ENCODE assay signal across 8 cellular contexts in the genomic region with DNA sequence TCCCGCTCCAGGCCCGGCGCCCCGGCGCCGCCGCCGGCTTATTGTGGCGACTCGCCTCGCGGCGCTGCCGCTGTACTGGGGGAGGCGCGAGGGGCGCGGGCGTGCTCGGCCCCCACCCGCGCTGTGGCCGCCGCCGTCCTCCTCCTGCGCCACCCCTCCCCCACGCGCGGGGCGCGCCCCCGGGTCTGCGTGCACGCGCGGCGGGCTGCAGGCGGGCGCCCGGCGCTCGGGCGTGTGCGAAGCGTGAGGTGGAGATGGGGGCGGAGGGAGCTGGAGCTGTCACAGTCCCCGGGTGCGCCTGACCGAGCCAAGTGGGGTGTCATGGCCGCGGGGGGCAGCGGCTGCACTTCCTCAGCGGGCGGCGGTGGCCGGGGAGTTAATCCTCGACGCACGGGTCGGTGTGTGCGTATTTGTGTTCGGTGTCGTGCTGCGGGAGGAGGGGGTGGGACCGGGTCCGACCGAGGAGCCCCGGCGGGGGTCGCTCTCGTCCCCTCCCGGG. TPM values are rescaled to one million over a fixed set of nuclear protein-coding genes. Genes with fewer than 3 reads are reported as not detected.
DNase-seq lines count a peak whose midpoint lies in the region; ATAC-seq, FAIRE-seq and TF ChIP-seq lines count a peak whose summit lies in the region.

No MANE protein-coding gene starts in this region.

- H3K9ac ChIP-seq in keratinocyte (ENCODE audit: control insufficient read depth, extremely low read depth, insufficient read depth, low read length): peak overlapping the region; percentile 80

- no peaks in the 10 kb centered on the region for H3K9me1 ChIP-seq in keratinocyte (ENCODE audit: control insufficient read depth, extremely low read depth, insufficient read depth, low read length)

- POLR2A ChIA-PET in WTC11 (lab: Charles Lee): no interaction called here

- peaks cover 2% of the 10 kb centered on the region; the same call in 1 of the 2 replicates for H3K36me3 Mint-ChIP-seq in WTC11

- H3K27me3 ChIP-seq in keratinocyte (ENCODE audit: control insufficient read depth, extremely low read depth, insufficient read depth, low read length): no peaks in the 10 kb centered on the region

- no peak for FAIRE-seq in keratinocyte (lab: Jason Lieb, UNC)

- DNase-seq in NCI-H2081 (lab: John Stamatoyannopoulos, UW): peak; percentile 80
- no peak for DNase-seq in NCI-H2081 treated with DMSO at 0.1 percent for 48 hours (lab: John Stamatoyannopoulos, UW)
- peak; percentile 66 for DNase-seq in NCI-H146 treated with DMSO at 0.1 percent for 48 hours (lab: John Stamatoyannopoulos, UW; ENCODE audit: unreplicated experiment)
- peak; percentile 71 for DNase-seq in WTC11 (ENCODE audit: low spot score)
- peak in 57 of 61 donors; percentile 26 to 96 (median 83) for DNase-seq in caudate nucleus (lab: John Stamatoyannopoulos, UW)
- no peak for DNase-seq in keratinocyte (ENCODE audit: low read depth, low spot score)
- peak; percentile 82 for DNase-seq in stimulated activated CD4-positive, alpha-beta T cell treated with anti-CD3 and anti-CD28 coated beads, Interleukin-12 subunit alpha, Interleukin-12 subunit beta, amount 100 ng/mL, for 4 hours

- no peak overlapping the region for H2AFZ ChIP-seq in keratinocyte (ENCODE audit: control insufficient read depth, low read length)

- peak overlapping the region; percentile 86 for H3K27ac ChIP-seq in caudate nucleus (ENCODE audit: low read depth, low read length)
- peak overlapping the region; percentile 62 for H3K27ac ChIP-seq in keratinocyte (ENCODE audit: control insufficient read depth, insufficient read depth, low read length)

- H3K9me3 ChIP-seq in keratinocyte (ENCODE audit: control insufficient read depth, low read depth, low read length): no peaks in the 10 kb centered on the region

- CTCF ChIA-PET in WTC11 (lab: Charles Lee): interaction anchor here (1.0 to 1.6 kb wide), 7 partner anchors 12 to 240 kb away, joined by 3 to 8 read pairs (median 3); no protein-coding TSS in a partner anchor

- H3K4me3 Mint-ChIP-seq in WTC11: peak overlapping the region; percentile 70

- H3K4me3 ChIP-seq in keratinocyte (ENCODE audit: control insufficient read depth in 2 of 3, extremely low read depth in 1 of 3, insufficient read depth in 2 of 3, low read depth in 1 of 3, low read length in 3 of 3): peak overlapping the region; percentile 84 to 91 (median 86)

- peaks cover 9% of the 10 kb centered on the region for H3K27me3 Mint-ChIP-seq in WTC11 (ENCODE audit: low read depth)

- H3K4me1 Mint-ChIP-seq in WTC11: peaks cover 40% of the 10 kb centered on the region

- no peak overlapping the region for H3K27ac Mint-ChIP-seq in WTC11

- peak overlapping the region; percentile 98 for H3K4me2 ChIP-seq in keratinocyte (ENCODE audit: control insufficient read depth, extremely low read depth, insufficient read depth, low read depth, low read length)

- no peaks in the 10 kb centered on the region for H3K36me3 ChIP-seq in keratinocyte (ENCODE audit: control insufficient read depth in 2 of 2, extremely low read depth in 1 of 2, insufficient read depth in 2 of 2, low read length in 2 of 2)

- ATAC-seq in HG02798 (IDR thresholded peaks at IDR 0.05; ENCODE audit: poor library complexity, unreplicated experiment) (peak; percentile 63), WTC11 (peak; percentile 46)

- H3K4me1 ChIP-seq in keratinocyte (ENCODE audit: control insufficient read depth, extremely low read depth, insufficient read depth, low read length): peaks cover 23% of the 10 kb centered on the region

- H3K9me3 Mint-ChIP-seq in WTC11: no peaks in the 10 kb centered on the region

- H4K20me1 ChIP-seq in keratinocyte (ENCODE audit: control insufficient read depth, extremely low read depth, insufficient read depth, low read length): no peaks in the 10 kb centered on the region

- dilution Hi-C loops in keratinocyte (cut with MboI; ENCODE audit: extremely low pct_ligation_motif_present, low sequenced_read_pairs): no loop called here

- H3K79me2 ChIP-seq in keratinocyte (ENCODE audit: control insufficient read depth, insufficient read depth, low read length): peaks cover 50% of the 10 kb centered on the region

- no peak for TF ChIP-seq CTCF in WTC11 (IDR thresholded peaks at IDR 0.05)
- no peak for TF ChIP-seq CTCF in keratinocyte (optimal IDR thresholded peaks at IDR 0.05 in 1 of 3, IDR thresholded peaks at IDR 0.05 in 1 of 3, conservative IDR thresholded peaks at IDR 0.05 in 1 of 3; ENCODE audit: extremely low read depth in 1 of 3, insufficient read depth in 2 of 3, low read length in 3 of 3)

TF ChIP-seq in WTC11, 78 proteins besides CTCF, POLR2A, EP300 and RAD21 (continues in another document):
- TF ChIP-seq MXD4 (CRISPR knock-in tag; IDR thresholded peaks at IDR 0.05; ENCODE audit: borderline replicate concordance): 0 out of 2 replicates have a peak, but pooled peaks have one; percentile 19
- TF ChIP-seq ZNF423 (CRISPR knock-in tag; IDR thresholded peaks at IDR 0.05): peak; percentile 77; the same call in 1 of the 2 replicates
- TF ChIP-seq SP1 (CRISPR knock-in tag; conservative IDR thresholded peaks at IDR 0.05): 0 out of 2 replicates have a peak, but pooled peaks have one; percentile 31
- TF ChIP-seq, protein P1, sequence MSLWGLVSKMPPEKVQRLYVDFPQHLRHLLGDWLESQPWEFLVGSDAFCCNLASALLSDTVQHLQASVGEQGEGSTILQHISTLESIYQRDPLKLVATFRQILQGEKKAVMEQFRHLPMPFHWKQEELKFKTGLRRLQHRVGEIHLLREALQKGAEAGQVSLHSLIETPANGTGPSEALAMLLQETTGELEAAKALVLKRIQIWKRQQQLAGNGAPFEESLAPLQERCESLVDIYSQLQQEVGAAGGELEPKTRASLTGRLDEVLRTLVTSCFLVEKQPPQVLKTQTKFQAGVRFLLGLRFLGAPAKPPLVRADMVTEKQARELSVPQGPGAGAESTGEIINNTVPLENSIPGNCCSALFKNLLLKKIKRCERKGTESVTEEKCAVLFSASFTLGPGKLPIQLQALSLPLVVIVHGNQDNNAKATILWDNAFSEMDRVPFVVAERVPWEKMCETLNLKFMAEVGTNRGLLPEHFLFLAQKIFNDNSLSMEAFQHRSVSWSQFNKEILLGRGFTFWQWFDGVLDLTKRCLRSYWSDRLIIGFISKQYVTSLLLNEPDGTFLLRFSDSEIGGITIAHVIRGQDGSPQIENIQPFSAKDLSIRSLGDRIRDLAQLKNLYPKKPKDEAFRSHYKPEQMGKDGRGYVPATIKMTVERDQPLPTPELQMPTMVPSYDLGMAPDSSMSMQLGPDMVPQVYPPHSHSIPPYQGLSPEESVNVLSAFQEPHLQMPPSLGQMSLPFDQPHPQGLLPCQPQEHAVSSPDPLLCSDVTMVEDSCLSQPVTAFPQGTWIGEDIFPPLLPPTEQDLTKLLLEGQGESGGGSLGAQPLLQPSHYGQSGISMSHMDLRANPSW (CRISPR knock-in tag; conservative IDR thresholded peaks at IDR 0.05; ENCODE audit: low read depth): no peak
- TF ChIP-seq PRDM15 (CRISPR knock-in tag; IDR thresholded peaks at IDR 0.05): peak; percentile 12; the same call in 1 of the 2 replicates
- no peak for TF ChIP-seq TEAD4 (CRISPR knock-in tag; IDR thresholded peaks at IDR 0.05)
- peak; percentile 27; the same call in 1 of the 2 replicates for TF ChIP-seq ZNF416 (CRISPR knock-in tag; IDR thresholded peaks at IDR 0.05)
- peak; percentile 28 for TF ChIP-seq FOXP1 (CRISPR knock-in tag; IDR thresholded peaks at IDR 0.05; ENCODE audit: borderline replicate concordance)
- TF ChIP-seq, protein P2, sequence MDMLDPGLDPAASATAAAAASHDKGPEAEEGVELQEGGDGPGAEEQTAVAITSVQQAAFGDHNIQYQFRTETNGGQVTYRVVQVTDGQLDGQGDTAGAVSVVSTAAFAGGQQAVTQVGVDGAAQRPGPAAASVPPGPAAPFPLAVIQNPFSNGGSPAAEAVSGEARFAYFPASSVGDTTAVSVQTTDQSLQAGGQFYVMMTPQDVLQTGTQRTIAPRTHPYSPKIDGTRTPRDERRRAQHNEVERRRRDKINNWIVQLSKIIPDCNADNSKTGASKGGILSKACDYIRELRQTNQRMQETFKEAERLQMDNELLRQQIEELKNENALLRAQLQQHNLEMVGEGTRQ (CRISPR knock-in tag; IDR thresholded peaks at IDR 0.05): 0 out of 2 replicates have a peak, but pooled peaks have one; percentile 26

RNA-seq across cellular contexts. Expression of gene LCOR, which starts 0.7 kb away (rescaled TPM):
- total RNA-seq in WTC11 (2021): 23.9 to 28.1 TPM (median 24.2 TPM) in 3 replicates
- 6.7 to 11.4 TPM (median 10.7 TPM) in 3 replicates for polyA plus RNA-seq in keratinocyte
- 6.2 TPM for polyA plus RNA-seq in keratinocyte (2011; ENCODE audit: low read depth)
- 6.3 and 9.1 TPM in 2 replicates for polyA plus RNA-seq in keratinocyte (2011; cell fraction: cytosol; rRNA removed)
- 10.0 and 11.9 TPM in 2 replicates for polyA plus RNA-seq in keratinocyte (2011; cell fraction: nucleus; rRNA removed)
- polyA plus RNA-seq in keratinocyte (2012; ENCODE audit: low replicate concordance): 6.0 and 8.3 TPM in 2 replicates
- polyA minus RNA-seq in keratinocyte: 20.7 to 39.3 TPM (median 25.2 TPM) in 3 replicates
- 17.3 TPM for polyA minus RNA-seq in keratinocyte (2011; cell fraction: cytosol; rRNA and poly(A)+ RNA removed)
- polyA minus RNA-seq in keratinocyte (2011; cell fraction: nucleus; rRNA and poly(A)+ RNA removed): 29.9 and 48.5 TPM in 2 replicates

Comparison
In these comparisons a context has a peak if more than half of its experiments do, and no peak if none do; other contexts are left out.
1. DNase-seq: peak in NCI-H2081 (2 of 2), NCI-H146 treated with DMSO at 0.1 percent for 48 hours (single experiment), WTC11 (single experiment), caudate nucleus (57 of 61) and stimulated activated CD4-positive, alpha-beta T cell treated with anti-CD3 and anti-CD28 coated beads, Interleukin-12 subunit alpha, Interleukin-12 subunit beta, amount 100 ng/mL, for 4 hours (single experiment); none in NCI-H2081 treated with DMSO at 0.1 percent for 48 hours (single experiment) and keratinocyte (single experiment).